ENCODE assay signal across 1 cellular context in genomic region chr7:152577339-152577738, GRCh38.
A peak's percentile ranks its signal among the peaks of the same experiment; 100 is the strongest.
TF ChIP-seq lines count a peak whose summit lies in the region.

No MANE protein-coding gene starts in this region.

TF ChIP-seq in K562, 482 proteins besides CTCF, POLR2A, EP300 and RAD21 (continued from another document):
- TF ChIP-seq PREB (CRISPR knock-in tag; IDR thresholded peaks at IDR 0.05) (no peak), SMARCE1 (IDR thresholded peaks at IDR 0.05) (no peak), CBX3 (IDR thresholded peaks at IDR 0.05; ENCODE audit: borderline replicate concordance in 1 of 2, low read length in 2 of 2) (peak in 1 of 2 experiments; percentile 74; a peak in 1 of 3 replicates), LCOR (CRISPR knock-in tag; IDR thresholded peaks at IDR 0.05) (no peak), ATF7 (IDR thresholded peaks at IDR 0.05) (peak; percentile 31; the same call in 1 of the 2 replicates), NONO (IDR thresholded peaks at IDR 0.05; ENCODE audit: low read depth in 2 of 2, low read length in 1 of 2) (no peak), NFE2L1 (tag; IDR thresholded peaks at IDR 0.05; ENCODE audit: borderline replicate concordance, low read depth) (no peak), NR1H2 (CRISPR knock-in tag; IDR thresholded peaks at IDR 0.05) (no peak)
